1 cellular context compared by ENCODE assay signal in the genomic region with DNA sequence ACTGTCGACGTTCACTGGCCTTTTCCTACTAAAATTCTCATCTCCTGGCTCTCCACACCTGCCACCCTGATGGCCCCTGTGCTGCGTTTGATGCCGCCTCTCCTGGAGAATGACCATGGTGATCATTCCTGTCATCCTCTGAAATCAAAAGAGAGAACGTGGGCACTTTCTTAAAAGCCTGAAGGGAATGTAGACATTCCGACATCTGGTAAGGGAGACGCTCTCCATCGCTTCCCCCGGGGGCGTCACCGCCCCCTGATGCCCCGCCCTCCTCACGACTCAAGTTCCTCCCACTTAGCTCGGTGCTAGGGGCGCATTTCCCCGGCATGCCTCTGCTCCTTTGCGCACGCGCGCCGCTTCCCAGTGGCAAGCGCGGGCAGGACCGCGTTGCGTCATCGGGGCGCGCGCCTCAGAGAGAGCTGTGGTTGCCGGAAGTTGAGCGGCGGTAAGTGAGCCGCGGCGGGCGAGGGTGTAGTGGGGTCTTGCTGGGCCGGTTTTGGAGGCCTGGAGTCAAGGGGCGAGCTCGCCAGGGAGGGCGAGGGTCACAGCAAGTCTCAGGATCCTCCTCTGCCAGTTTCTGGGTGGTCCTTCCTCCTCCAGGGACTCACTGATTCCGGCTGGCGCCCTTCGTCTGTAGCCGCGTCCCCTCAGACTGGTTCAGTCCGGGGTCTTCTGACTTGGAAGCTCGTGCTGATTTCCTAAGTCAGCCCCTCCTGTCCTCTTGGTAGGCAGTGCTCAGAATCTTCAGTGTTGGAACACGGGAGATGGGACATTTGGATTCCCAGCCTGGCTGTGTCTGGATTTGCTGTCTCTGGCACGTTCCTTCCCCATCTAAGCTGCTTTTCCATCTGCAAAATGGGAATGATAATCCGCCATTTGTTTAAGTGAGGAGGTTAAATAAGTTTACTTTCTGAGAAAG.
TF ChIP-seq lines count a peak whose summit lies in the region.

A gene with protein sequence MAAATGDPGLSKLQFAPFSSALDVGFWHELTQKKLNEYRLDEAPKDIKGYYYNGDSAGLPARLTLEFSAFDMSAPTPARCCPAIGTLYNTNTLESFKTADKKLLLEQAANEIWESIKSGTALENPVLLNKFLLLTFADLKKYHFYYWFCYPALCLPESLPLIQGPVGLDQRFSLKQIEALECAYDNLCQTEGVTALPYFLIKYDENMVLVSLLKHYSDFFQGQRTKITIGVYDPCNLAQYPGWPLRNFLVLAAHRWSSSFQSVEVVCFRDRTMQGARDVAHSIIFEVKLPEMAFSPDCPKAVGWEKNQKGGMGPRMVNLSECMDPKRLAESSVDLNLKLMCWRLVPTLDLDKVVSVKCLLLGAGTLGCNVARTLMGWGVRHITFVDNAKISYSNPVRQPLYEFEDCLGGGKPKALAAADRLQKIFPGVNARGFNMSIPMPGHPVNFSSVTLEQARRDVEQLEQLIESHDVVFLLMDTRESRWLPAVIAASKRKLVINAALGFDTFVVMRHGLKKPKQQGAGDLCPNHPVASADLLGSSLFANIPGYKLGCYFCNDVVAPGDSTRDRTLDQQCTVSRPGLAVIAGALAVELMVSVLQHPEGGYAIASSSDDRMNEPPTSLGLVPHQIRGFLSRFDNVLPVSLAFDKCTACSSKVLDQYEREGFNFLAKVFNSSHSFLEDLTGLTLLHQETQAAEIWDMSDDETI (plus strand): TSS at position 412 of the 919 bp plus-strand sequence. CDS start 26,299 bp downstream, outside the sequence.

TF ChIP-seq in HepG2, 621 proteins besides CTCF, POLR2A, EP300 and RAD21 (continued from another document and continues in another):
- TF ChIP-seq, protein P1, sequence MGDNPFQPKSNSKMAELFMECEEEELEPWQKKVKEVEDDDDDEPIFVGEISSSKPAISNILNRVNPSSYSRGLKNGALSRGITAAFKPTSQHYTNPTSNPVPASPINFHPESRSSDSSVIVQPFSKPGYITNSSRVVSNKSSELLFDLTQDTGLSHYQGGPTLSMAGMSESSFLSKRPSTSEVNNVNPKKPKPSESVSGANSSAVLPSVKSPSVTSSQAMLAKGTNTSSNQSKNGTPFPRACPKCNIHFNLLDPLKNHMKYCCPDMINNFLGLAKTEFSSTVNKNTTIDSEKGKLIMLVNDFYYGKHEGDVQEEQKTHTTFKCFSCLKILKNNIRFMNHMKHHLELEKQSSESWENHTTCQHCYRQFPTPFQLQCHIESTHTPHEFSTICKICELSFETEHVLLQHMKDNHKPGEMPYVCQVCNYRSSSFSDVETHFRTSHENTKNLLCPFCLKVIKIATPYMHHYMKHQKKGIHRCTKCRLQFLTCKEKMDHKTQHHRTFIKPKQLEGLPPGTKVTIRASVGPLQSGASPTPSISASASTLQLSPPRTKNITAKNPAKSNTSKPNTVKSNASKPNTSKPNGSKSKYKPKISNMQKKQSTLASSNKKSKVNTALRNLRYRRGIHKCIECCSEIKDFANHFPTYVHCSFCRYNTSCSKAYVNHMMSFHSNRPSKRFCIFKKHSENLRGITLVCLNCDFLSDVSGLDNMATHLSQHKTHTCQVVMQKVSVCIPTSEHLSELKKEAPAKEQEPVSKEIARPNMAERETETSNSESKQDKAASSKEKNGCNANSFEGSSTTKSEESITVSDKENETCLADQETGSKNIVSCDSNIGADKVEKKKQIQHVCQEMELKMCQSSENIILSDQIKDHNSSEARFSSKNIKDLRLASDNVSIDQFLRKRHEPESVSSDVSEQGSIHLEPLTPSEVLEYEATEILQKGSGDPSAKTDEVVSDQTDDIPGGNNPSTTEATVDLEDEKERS (CRISPR knock-in tag; IDR thresholded peaks at IDR 0.05), result peak; percentile 25; the same call in 1 of the 2 replicates
- TF ChIP-seq ATF1 (CRISPR knock-in tag; IDR thresholded peaks at IDR 0.05) (peak; percentile 97), ZZZ3 (CRISPR knock-in tag; IDR thresholded peaks at IDR 0.05; ENCODE audit: borderline replicate concordance) (peak; percentile 78; the same call in 1 of the 2 replicates), HNRNPLL (IDR thresholded peaks at IDR 0.05; ENCODE audit: low read depth, low read length, poor library complexity, severe bottlenecking) (peak; percentile 76), CREM (IDR thresholded peaks at IDR 0.05) (peak; percentile 96), CREM (CRISPR knock-in tag; IDR thresholded peaks at IDR 0.05) (peak; percentile 73), ZNF564 (CRISPR knock-in tag; IDR thresholded peaks at IDR 0.05) (no peak), ZSCAN25 (CRISPR knock-in tag; IDR thresholded peaks at IDR 0.05) (peak; percentile 52; the same call in 1 of the 2 replicates), KAT8 (CRISPR knock-in tag; IDR thresholded peaks at IDR 0.05) (peak; percentile 99), ZNF253 (CRISPR knock-in tag; IDR thresholded peaks at IDR 0.05; ENCODE audit: borderline replicate concordance) (no peak), ZNF737 (CRISPR knock-in tag; IDR thresholded peaks at IDR 0.05; ENCODE audit: borderline replicate concordance) (no peak), SIN3A (IDR thresholded peaks at IDR 0.05; ENCODE audit: borderline replicate concordance, low read depth, low read length) (peak; percentile 46; the same call in 1 of the 2 replicates), JUNB (CRISPR knock-in tag; IDR thresholded peaks at IDR 0.05; ENCODE audit: borderline replicate concordance) (no peak), RFX5 (IDR thresholded peaks at IDR 0.05; ENCODE audit: low read depth, low read length) (no peak; the same call in 1 of the 2 replicates), ASH2L (IDR thresholded peaks at IDR 0.05; ENCODE audit: insufficient read length, low read depth, low read length) (peak; percentile 80), RORA (CRISPR knock-in tag; IDR thresholded peaks at IDR 0.05) (no peak), ZBTB38 (CRISPR knock-in tag; IDR thresholded peaks at IDR 0.05) (peak; percentile 57; the same call in 1 of the 2 replicates), KLF11 (CRISPR knock-in tag; IDR thresholded peaks at IDR 0.05) (no peak), ZGPAT (CRISPR knock-in tag; IDR thresholded peaks at IDR 0.05) (peak; percentile 91), MEIS2 (CRISPR knock-in tag; IDR thresholded peaks at IDR 0.05) (peak; percentile 70), ZNF772 (CRISPR knock-in tag; IDR thresholded peaks at IDR 0.05) (0 out of 2 replicates have a peak, but pooled peaks have one; percentile 70), XBP1 (CRISPR knock-in tag; IDR thresholded peaks at IDR 0.05) (no peak), ZSCAN20 (CRISPR knock-in tag; IDR thresholded peaks at IDR 0.05; ENCODE audit: borderline replicate concordance) (no peak), NR2C2 (CRISPR knock-in tag; IDR thresholded peaks at IDR 0.05; ENCODE audit: borderline replicate concordance) (peak; percentile 58; the same call in 1 of the 2 replicates), ZNF776 (CRISPR knock-in tag; IDR thresholded peaks at IDR 0.05) (0 out of 2 replicates have a peak, but pooled peaks have one; percentile 64), REPIN1 (CRISPR knock-in tag; IDR thresholded peaks at IDR 0.05; ENCODE audit: borderline replicate concordance, low read depth) (peak; percentile 87; the same call in 1 of the 2 replicates), TBP (CRISPR knock-in tag; IDR thresholded peaks at IDR 0.05) (0 out of 2 replicates have a peak, but pooled peaks have one; percentile 20), SPEN (CRISPR knock-in tag; IDR thresholded peaks at IDR 0.05; ENCODE audit: low read depth) (peak; percentile 85)
- TF ChIP-seq, protein P2, sequence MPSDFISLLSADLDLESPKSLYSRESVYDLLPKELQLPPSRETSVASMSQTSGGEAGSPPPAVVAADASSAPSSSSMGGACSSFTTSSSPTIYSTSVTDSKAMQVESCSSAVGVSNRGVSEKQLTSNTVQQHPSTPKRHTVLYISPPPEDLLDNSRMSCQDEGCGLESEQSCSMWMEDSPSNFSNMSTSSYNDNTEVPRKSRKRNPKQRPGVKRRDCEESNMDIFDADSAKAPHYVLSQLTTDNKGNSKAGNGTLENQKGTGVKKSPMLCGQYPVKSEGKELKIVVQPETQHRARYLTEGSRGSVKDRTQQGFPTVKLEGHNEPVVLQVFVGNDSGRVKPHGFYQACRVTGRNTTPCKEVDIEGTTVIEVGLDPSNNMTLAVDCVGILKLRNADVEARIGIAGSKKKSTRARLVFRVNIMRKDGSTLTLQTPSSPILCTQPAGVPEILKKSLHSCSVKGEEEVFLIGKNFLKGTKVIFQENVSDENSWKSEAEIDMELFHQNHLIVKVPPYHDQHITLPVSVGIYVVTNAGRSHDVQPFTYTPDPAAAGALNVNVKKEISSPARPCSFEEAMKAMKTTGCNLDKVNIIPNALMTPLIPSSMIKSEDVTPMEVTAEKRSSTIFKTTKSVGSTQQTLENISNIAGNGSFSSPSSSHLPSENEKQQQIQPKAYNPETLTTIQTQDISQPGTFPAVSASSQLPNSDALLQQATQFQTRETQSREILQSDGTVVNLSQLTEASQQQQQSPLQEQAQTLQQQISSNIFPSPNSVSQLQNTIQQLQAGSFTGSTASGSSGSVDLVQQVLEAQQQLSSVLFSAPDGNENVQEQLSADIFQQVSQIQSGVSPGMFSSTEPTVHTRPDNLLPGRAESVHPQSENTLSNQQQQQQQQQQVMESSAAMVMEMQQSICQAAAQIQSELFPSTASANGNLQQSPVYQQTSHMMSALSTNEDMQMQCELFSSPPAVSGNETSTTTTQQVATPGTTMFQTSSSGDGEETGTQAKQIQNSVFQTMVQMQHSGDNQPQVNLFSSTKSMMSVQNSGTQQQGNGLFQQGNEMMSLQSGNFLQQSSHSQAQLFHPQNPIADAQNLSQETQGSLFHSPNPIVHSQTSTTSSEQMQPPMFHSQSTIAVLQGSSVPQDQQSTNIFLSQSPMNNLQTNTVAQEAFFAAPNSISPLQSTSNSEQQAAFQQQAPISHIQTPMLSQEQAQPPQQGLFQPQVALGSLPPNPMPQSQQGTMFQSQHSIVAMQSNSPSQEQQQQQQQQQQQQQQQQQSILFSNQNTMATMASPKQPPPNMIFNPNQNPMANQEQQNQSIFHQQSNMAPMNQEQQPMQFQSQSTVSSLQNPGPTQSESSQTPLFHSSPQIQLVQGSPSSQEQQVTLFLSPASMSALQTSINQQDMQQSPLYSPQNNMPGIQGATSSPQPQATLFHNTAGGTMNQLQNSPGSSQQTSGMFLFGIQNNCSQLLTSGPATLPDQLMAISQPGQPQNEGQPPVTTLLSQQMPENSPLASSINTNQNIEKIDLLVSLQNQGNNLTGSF (CRISPR knock-in tag; IDR thresholded peaks at IDR 0.05), result no peak; the same call in 1 of the 2 replicates
- TF ChIP-seq, protein P3, sequence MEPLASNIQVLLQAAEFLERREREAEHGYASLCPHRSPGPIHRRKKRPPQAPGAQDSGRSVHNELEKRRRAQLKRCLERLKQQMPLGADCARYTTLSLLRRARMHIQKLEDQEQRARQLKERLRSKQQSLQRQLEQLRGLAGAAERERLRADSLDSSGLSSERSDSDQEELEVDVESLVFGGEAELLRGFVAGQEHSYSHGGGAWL (CRISPR knock-in tag; IDR thresholded peaks at IDR 0.05), result peak; percentile 77; the same call in 1 of the 2 replicates
- TF ChIP-seq, protein P4, sequence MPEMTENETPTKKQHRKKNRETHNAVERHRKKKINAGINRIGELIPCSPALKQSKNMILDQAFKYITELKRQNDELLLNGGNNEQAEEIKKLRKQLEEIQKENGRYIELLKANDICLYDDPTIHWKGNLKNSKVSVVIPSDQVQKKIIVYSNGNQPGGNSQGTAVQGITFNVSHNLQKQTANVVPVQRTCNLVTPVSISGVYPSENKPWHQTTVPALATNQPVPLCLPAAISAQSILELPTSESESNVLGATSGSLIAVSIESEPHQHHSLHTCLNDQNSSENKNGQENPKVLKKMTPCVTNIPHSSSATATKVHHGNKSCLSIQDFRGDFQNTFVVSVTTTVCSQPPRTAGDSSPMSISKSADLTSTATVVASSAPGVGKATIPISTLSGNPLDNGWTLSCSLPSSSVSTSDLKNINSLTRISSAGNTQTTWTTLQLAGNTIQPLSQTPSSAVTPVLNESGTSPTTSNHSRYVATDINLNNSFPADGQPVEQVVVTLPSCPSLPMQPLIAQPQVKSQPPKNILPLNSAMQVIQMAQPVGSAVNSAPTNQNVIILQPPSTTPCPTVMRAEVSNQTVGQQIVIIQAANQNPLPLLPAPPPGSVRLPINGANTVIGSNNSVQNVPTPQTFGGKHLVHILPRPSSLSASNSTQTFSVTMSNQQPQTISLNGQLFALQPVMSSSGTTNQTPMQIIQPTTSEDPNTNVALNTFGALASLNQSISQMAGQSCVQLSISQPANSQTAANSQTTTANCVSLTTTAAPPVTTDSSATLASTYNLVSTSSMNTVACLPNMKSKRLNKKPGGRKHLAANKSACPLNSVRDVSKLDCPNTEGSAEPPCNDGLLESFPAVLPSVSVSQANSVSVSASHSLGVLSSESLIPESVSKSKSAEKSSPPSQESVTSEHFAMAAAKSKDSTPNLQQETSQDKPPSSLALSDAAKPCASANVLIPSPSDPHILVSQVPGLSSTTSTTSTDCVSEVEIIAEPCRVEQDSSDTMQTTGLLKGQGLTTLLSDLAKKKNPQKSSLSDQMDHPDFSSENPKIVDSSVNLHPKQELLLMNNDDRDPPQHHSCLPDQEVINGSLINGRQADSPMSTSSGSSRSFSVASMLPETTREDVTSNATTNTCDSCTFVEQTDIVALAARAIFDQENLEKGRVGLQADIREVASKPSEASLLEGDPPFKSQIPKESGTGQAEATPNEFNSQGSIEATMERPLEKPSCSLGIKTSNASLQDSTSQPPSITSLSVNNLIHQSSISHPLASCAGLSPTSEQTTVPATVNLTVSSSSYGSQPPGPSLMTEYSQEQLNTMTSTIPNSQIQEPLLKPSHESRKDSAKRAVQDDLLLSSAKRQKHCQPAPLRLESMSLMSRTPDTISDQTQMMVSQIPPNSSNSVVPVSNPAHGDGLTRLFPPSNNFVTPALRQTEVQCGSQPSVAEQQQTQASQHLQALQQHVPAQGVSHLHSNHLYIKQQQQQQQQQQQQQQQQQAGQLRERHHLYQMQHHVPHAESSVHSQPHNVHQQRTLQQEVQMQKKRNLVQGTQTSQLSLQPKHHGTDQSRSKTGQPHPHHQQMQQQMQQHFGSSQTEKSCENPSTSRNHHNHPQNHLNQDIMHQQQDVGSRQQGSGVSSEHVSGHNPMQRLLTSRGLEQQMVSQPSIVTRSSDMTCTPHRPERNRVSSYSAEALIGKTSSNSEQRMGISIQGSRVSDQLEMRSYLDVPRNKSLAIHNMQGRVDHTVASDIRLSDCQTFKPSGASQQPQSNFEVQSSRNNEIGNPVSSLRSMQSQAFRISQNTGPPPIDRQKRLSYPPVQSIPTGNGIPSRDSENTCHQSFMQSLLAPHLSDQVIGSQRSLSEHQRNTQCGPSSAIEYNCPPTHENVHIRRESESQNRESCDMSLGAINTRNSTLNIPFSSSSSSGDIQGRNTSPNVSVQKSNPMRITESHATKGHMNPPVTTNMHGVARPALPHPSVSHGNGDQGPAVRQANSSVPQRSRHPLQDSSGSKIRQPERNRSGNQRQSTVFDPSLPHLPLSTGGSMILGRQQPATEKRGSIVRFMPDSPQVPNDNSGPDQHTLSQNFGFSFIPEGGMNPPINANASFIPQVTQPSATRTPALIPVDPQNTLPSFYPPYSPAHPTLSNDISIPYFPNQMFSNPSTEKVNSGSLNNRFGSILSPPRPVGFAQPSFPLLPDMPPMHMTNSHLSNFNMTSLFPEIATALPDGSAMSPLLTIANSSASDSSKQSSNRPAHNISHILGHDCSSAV (CRISPR knock-in tag; IDR thresholded peaks at IDR 0.05; ENCODE audit: borderline replicate concordance), result no peak
